In genomic region chr14:93909429-93910128, GRCh38 we compare ENCODE assay signal across 26 cellular contexts. TPM values are rescaled to one million over a fixed set of nuclear protein-coding genes. Genes with fewer than 3 reads are reported as not detected.
"Had no signal": no experiment of that assay in that cellular context is flagged by ENCODE, and none has a peak within 500 bp of the region (broad histone marks: within the 10 kb centered on the region; RNA-seq: fewer than 3 reads in every experiment).

No MANE protein-coding gene starts in this region.

- ATAC-seq: activated CD4-positive, alpha-beta T cell treated with anti-CD3 and anti-CD28 coated beads for 36 hours; activated T-cell treated with anti-CD3 and anti-CD28 coated beads, Interleukin-2, amount 50 U/mL, for 4 hours; gastroesophageal sphincter; heart left ventricle; lower lobe of right lung; naive thymus-derived CD8-positive, alpha-beta T cell; psoas muscle; right cardiac atrium; WTC11 had no signal

- FAIRE-seq: colon had no signal

- DNase-seq: activated CD4-positive, alpha-beta T cell treated with anti-CD3 and anti-CD28 coated beads for 36 hours; activated CD4-positive, alpha-beta T cell treated with anti-CD3 and anti-CD28 coated beads, Interleukin-2, amount 50 U/mL, for 4 hours; activated CD8-positive, alpha-beta memory T cell treated with anti-CD3 and anti-CD28 coated beads, Interleukin-2, amount 50 U/mL, for 48 hours; activated naive CD4-positive, alpha-beta T cell treated with anti-CD3 and anti-CD28 coated beads, Interleukin-2, amount 10 ng/mL, durations not matched to agents 7 days and 5 days; activated T-cell treated with anti-CD3 and anti-CD28 coated beads, Interleukin-2, amount 50 U/mL, for 4 hours; brain microvascular endothelial cell; effector memory CD4-positive, alpha-beta T cell; islet precursor cell; lower lobe of right lung; naive thymus-derived CD8-positive, alpha-beta T cell; right cardiac atrium; stimulated activated CD4-positive, alpha-beta T cell treated with anti-CD3 and anti-CD28 coated beads, Interleukin-4, amount 100 ng/mL, for 24 hours; stimulated activated naive CD4-positive, alpha-beta T cell treated with Interleukin-2 at 50 U/mL for 16 hours; T-helper 1 cell; tibial artery had no signal

- H3K4me3 ChIP-seq: gastroesophageal sphincter, heart left ventricle, lower lobe of right lung, psoas muscle, tibial artery had no signal

RNA-seq across cellular contexts. Expression of gene FAM181A, which starts 17.6 kb away (rescaled TPM):
- total RNA-seq: activated CD4-positive, alpha-beta T cell treated with anti-CD3 and anti-CD28 coated beads for 36 hours; activated CD8-positive, alpha-beta memory T cell treated with anti-CD3 and anti-CD28 coated beads for 36 hours; activated T-cell treated with anti-CD3 and anti-CD28 coated beads, Interleukin-2, amount 50 U/mL, for 4 hours; activated T-helper 2 cell treated with anti-CD3 and anti-CD28 coated beads, Interferon-gamma antibody, Interleukin-2, Interleukin-4, amounts not matched to agents 10 μg/mL and 5 μg/mL and 100 μg/mL, durations not matched to agents 14 hours and 24 hours and 36 hours; dermis microvascular lymphatic vessel endothelial cell; gastroesophageal sphincter; heart left ventricle; mesenteric fat pad; naive thymus-derived CD8-positive, alpha-beta T cell; osteocyte; psoas muscle; right cardiac atrium; ureter; WTC11 had no signal
